1 cellular context compared by ENCODE assay signal in genomic region chr7:87876040-87876758, GRCh38.
TF ChIP-seq lines count a peak whose summit lies in the region.

Gene DBF4 (plus strand): TSS chr7:87876493. CDS start chr7:87876733, 240 bp downstream.
A gene with protein sequence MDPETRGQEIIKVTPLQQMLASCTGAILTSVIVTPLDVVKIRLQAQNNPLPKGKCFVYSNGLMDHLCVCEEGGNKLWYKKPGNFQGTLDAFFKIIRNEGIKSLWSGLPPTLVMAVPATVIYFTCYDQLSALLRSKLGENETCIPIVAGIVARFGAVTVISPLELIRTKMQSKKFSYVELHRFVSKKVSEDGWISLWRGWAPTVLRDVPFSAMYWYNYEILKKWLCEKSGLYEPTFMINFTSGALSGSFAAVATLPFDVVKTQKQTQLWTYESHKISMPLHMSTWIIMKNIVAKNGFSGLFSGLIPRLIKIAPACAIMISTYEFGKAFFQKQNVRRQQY (minus strand): TSS chr7:87876360. CDS start chr7:87858727, 17,633 bp downstream.

TF ChIP-seq in HepG2, 621 proteins besides CTCF, POLR2A, EP300 and RAD21 (continued from another document and continues in another):
- TF ChIP-seq CAMTA2 (CRISPR knock-in tag; IDR thresholded peaks at IDR 0.05; ENCODE audit: borderline replicate concordance) = peak; percentile 32; the same call in 1 of the 2 replicates
- TF ChIP-seq MEF2D (CRISPR knock-in tag; IDR thresholded peaks at IDR 0.05) = peak; percentile 58; the same call in 1 of the 2 replicates
- TF ChIP-seq SYNCRIP (IDR thresholded peaks at IDR 0.05; ENCODE audit: insufficient read depth, low read depth, low read length) = no peak
- TF ChIP-seq ZNF574 (CRISPR knock-in tag; IDR thresholded peaks at IDR 0.05) = peak; percentile 82
- TF ChIP-seq ZFP36L2 (CRISPR knock-in tag; IDR thresholded peaks at IDR 0.05) = no peak
- TF ChIP-seq PAF1 (CRISPR knock-in tag; IDR thresholded peaks at IDR 0.05) = no peak
- peak; percentile 86; the same call in 1 of the 2 replicates for TF ChIP-seq ZSCAN31 (CRISPR knock-in tag; IDR thresholded peaks at IDR 0.05; ENCODE audit: low read depth)
- TF ChIP-seq, protein P1, sequence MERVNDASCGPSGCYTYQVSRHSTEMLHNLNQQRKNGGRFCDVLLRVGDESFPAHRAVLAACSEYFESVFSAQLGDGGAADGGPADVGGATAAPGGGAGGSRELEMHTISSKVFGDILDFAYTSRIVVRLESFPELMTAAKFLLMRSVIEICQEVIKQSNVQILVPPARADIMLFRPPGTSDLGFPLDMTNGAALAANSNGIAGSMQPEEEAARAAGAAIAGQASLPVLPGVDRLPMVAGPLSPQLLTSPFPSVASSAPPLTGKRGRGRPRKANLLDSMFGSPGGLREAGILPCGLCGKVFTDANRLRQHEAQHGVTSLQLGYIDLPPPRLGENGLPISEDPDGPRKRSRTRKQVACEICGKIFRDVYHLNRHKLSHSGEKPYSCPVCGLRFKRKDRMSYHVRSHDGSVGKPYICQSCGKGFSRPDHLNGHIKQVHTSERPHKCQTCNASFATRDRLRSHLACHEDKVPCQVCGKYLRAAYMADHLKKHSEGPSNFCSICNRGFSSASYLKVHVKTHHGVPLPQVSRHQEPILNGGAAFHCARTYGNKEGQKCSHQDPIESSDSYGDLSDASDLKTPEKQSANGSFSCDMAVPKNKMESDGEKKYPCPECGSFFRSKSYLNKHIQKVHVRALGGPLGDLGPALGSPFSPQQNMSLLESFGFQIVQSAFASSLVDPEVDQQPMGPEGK (CRISPR knock-in tag; IDR thresholded peaks at IDR 0.05) = peak; percentile 31; the same call in 1 of the 2 replicates
- no peak for TF ChIP-seq SIX1 (CRISPR knock-in tag; IDR thresholded peaks at IDR 0.05; ENCODE audit: borderline replicate concordance)
- TF ChIP-seq ZFP37 (CRISPR knock-in tag; IDR thresholded peaks at IDR 0.05; ENCODE audit: borderline replicate concordance) = peak; percentile 83; the same call in 1 of the 2 replicates
- TF ChIP-seq NCOR1 (IDR thresholded peaks at IDR 0.05; ENCODE audit: borderline replicate concordance, low read length) = no peak
- peak; percentile 69; the same call in 1 of the 2 replicates for TF ChIP-seq BRD4 (CRISPR knock-in tag; IDR thresholded peaks at IDR 0.05)
- TF ChIP-seq CHCHD3 (CRISPR knock-in tag; IDR thresholded peaks at IDR 0.05) = no peak
- TF ChIP-seq DBP (CRISPR knock-in tag; IDR thresholded peaks at IDR 0.05; ENCODE audit: not compliant biosample characterization) = no peak
- TF ChIP-seq CHD4 (IDR thresholded peaks at IDR 0.05; ENCODE audit: borderline replicate concordance, low read length) = no peak
- TF ChIP-seq, protein P2, sequence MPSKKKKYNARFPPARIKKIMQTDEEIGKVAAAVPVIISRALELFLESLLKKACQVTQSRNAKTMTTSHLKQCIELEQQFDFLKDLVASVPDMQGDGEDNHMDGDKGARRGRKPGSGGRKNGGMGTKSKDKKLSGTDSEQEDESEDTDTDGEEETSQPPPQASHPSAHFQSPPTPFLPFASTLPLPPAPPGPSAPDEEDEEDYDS (CRISPR knock-in tag; IDR thresholded peaks at IDR 0.05) = peak; percentile 32
- TF ChIP-seq, protein P3, sequence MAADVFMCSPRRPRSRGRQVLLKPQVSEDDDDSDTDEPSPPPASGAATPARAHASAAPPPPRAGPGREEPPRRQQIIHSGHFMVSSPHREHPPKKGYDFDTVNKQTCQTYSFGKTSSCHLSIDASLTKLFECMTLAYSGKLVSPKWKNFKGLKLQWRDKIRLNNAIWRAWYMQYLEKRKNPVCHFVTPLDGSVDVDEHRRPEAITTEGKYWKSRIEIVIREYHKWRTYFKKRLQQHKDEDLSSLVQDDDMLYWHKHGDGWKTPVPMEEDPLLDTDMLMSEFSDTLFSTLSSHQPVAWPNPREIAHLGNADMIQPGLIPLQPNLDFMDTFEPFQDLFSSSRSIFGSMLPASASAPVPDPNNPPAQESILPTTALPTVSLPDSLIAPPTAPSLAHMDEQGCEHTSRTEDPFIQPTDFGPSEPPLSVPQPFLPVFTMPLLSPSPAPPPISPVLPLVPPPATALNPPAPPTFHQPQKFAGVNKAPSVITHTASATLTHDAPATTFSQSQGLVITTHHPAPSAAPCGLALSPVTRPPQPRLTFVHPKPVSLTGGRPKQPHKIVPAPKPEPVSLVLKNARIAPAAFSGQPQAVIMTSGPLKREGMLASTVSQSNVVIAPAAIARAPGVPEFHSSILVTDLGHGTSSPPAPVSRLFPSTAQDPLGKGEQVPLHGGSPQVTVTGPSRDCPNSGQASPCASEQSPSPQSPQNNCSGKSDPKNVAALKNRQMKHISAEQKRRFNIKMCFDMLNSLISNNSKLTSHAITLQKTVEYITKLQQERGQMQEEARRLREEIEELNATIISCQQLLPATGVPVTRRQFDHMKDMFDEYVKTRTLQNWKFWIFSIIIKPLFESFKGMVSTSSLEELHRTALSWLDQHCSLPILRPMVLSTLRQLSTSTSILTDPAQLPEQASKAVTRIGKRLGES (CRISPR knock-in tag; IDR thresholded peaks at IDR 0.05; ENCODE audit: borderline replicate concordance) = peak; percentile 67; the same call in 1 of the 2 replicates
- peak; percentile 55 for TF ChIP-seq ZNF883 (CRISPR knock-in tag; IDR thresholded peaks at IDR 0.05; ENCODE audit: not compliant biosample characterization)
- TF ChIP-seq RXRA (CRISPR knock-in tag; IDR thresholded peaks at IDR 0.05) = peak; percentile 40; the same call in 1 of the 2 replicates
- TF ChIP-seq THAP11 (CRISPR knock-in tag; IDR thresholded peaks at IDR 0.05) = peak; percentile 80; the same call in 1 of the 2 replicates
- TF ChIP-seq ZNF672 (CRISPR knock-in tag; IDR thresholded peaks at IDR 0.05) = no peak
- TF ChIP-seq HCFC1 (IDR thresholded peaks at IDR 0.05; ENCODE audit: low read depth, low read length) = peak; percentile 20; the same call in 1 of the 2 replicates
- peak; percentile 72; the same call in 1 of the 2 replicates for TF ChIP-seq POGZ (CRISPR knock-in tag; IDR thresholded peaks at IDR 0.05)
- no peak for TF ChIP-seq LCORL (IDR thresholded peaks at IDR 0.05)
- TF ChIP-seq LCORL (CRISPR knock-in tag; IDR thresholded peaks at IDR 0.05) = peak; percentile 81
- 0 out of 2 replicates have a peak, but pooled peaks have one; percentile 69 for TF ChIP-seq ZNF557 (CRISPR knock-in tag; IDR thresholded peaks at IDR 0.05)
- no peak for TF ChIP-seq MYNN (CRISPR knock-in tag; IDR thresholded peaks at IDR 0.05; ENCODE audit: low read depth)
- peak; percentile 62; the same call in 1 of the 2 replicates for TF ChIP-seq WIZ (CRISPR knock-in tag; IDR thresholded peaks at IDR 0.05)
- TF ChIP-seq, protein P4, sequence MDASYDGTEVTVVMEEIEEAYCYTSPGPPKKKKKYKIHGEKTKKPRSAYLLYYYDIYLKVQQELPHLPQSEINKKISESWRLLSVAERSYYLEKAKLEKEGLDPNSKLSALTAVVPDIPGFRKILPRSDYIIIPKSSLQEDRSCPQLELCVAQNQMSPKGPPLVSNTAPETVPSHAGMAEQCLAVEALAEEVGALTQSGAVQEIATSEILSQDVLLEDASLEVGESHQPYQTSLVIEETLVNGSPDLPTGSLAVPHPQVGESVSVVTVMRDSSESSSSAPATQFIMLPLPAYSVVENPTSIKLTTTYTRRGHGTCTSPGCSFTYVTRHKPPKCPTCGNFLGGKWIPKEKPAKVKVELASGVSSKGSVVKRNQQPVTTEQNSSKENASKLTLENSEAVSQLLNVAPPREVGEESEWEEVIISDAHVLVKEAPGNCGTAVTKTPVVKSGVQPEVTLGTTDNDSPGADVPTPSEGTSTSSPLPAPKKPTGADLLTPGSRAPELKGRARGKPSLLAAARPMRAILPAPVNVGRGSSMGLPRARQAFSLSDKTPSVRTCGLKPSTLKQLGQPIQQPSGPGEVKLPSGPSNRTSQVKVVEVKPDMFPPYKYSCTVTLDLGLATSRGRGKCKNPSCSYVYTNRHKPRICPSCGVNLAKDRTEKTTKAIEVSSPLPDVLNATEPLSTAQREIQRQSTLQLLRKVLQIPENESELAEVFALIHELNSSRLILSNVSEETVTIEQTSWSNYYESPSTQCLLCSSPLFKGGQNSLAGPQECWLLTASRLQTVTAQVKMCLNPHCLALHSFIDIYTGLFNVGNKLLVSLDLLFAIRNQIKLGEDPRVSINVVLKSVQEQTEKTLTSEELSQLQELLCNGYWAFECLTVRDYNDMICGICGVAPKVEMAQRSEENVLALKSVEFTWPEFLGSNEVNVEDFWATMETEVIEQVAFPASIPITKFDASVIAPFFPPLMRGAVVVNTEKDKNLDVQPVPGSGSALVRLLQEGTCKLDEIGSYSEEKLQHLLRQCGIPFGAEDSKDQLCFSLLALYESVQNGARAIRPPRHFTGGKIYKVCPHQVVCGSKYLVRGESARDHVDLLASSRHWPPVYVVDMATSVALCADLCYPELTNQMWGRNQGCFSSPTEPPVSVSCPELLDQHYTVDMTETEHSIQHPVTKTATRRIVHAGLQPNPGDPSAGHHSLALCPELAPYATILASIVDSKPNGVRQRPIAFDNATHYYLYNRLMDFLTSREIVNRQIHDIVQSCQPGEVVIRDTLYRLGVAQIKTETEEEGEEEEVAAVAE (CRISPR knock-in tag; IDR thresholded peaks at IDR 0.05; ENCODE audit: borderline replicate concordance) = peak; percentile 30; the same call in 1 of the 2 replicates
- TF ChIP-seq ZNF496 (CRISPR knock-in tag; IDR thresholded peaks at IDR 0.05; ENCODE audit: insufficient replicate concordance) = no peak
- TF ChIP-seq HNRNPH1 (optimal IDR thresholded peaks at IDR 0.05; ENCODE audit: low read depth, low read length) = no peak
- TF ChIP-seq BRCA1 (CRISPR knock-in tag; IDR thresholded peaks at IDR 0.05) = 0 out of 2 replicates have a peak, but pooled peaks have one; percentile 12
- no peak for TF ChIP-seq SRF (IDR thresholded peaks at IDR 0.05; ENCODE audit: low read depth, low read length)
- no peak for TF ChIP-seq TAF15 (IDR thresholded peaks at IDR 0.05; ENCODE audit: low read depth, low read length, poor library complexity, severe bottlenecking)
- no peak for TF ChIP-seq ZNF549 (CRISPR knock-in tag; IDR thresholded peaks at IDR 0.05)
- TF ChIP-seq ZNF33A (CRISPR knock-in tag; IDR thresholded peaks at IDR 0.05; ENCODE audit: borderline replicate concordance) = no peak
- TF ChIP-seq NCOA1 (CRISPR knock-in tag; IDR thresholded peaks at IDR 0.05) = no peak
- TF ChIP-seq ZNF253 (CRISPR knock-in tag; IDR thresholded peaks at IDR 0.05; ENCODE audit: borderline replicate concordance) = no peak; the same call in 1 of the 2 replicates
- peak; percentile 84 for TF ChIP-seq RBFOX2 (IDR thresholded peaks at IDR 0.05; ENCODE audit: low read depth, low read length)
